In the genomic region with DNA sequence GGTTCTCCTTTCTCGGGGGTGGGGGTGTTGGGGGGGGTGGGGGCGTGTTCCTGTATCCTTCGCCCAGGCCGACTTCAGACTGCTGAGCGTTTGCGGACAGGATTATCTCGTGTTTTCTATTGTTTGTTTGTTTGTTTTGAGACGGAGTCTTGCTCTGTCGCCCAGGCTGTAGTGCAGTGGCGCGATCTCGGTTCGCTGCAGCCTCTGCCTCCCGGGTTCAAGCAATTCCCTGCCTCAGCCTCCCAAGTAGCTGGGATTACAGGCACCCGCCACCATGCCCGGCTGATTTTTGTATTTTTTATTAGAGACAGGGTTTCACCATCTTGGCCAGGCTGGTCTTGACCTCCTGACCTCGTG, we compare ENCODE assay signal across 8 cellular contexts. TPM values are rescaled to one million over a fixed set of nuclear protein-coding genes. Genes with fewer than 3 reads are reported as not detected.
DNase-seq lines count a peak whose midpoint lies in the region; ATAC-seq and TF ChIP-seq lines count a peak whose summit lies in the region.
"Not testable (repeated sequence)": the region's sequence is repeated elsewhere in the genome, so short reads cannot be mapped to it uniquely, and the experiment has no call there.

No MANE protein-coding gene starts in this region.

- H3K4me1 Mint-ChIP-seq in Caco-2 (ENCODE audit: low read depth, unreplicated experiment); activated T-helper 17 cell treated with anti-CD3 and anti-CD28 coated beads, Interleukin-2, amount 50 U/mL, for 72 hours; memory B cell: not testable (repeated sequence)

- peak overlapping the region; percentile 48 for H3K27ac Mint-ChIP-seq in Caco-2 (ENCODE audit: unreplicated experiment)
- H3K27ac Mint-ChIP-seq in activated T-helper 17 cell treated with anti-CD3 and anti-CD28 coated beads, Interleukin-2, amount 50 U/mL, for 72 hours = not testable (repeated sequence)
- peak overlapping the region; percentile 40 for H3K27ac Mint-ChIP-seq in memory B cell

- CTCF ChIA-PET in Caco-2 (lab: Charles Lee) (interaction anchor here (0.6 to 1.5 kb wide), 2 partner anchors 14 to 1112 kb away, joined by 3 to 5 read pairs; no protein-coding TSS in a partner anchor), PC-9 (lab: Charles Lee) (interaction anchor here (0.6 kb wide), 1 partner anchor 259 kb away, joined by 6 read pairs; no protein-coding TSS in a partner anchor)

- H3K4me2 ChIP-seq in PC-9 = peak overlapping the region; percentile 73

- not testable (repeated sequence) for H3K4me1 ChIP-seq in Caco-2
- H3K4me1 ChIP-seq in PC-9 (replicated peaks; ENCODE audit: insufficient read depth) (peaks cover 13% of the 10 kb centered on the region), gastroesophageal sphincter (peaks cover 0 to 15% (median 4%) of the 10 kb centered on the region in 3 donors), transverse colon (peaks cover 0 to 19% (median 15%) of the 10 kb centered on the region in 4 donors)

- H3K4me3 Mint-ChIP-seq in Caco-2 (ENCODE audit: unreplicated experiment) (peak overlapping the region; percentile 86), memory B cell (peak overlapping the region; percentile 80)
- H3K4me3 Mint-ChIP-seq in activated T-helper 17 cell treated with anti-CD3 and anti-CD28 coated beads, Interleukin-2, amount 50 U/mL, for 72 hours = peak overlapping the region; percentile 70

- in situ Hi-C loops in transverse colon (cut with MboI; ENCODE audit: low pct_ligation_motif_present in 1 of 4, low pct_unique_long_range_greater_than_20kb in 1 of 4, low sequenced_read_pairs in 3 of 4) = loop anchor here in 1 of 4 donors (25.0 kb wide), 1 partner anchor 368 kb away; no protein-coding TSS in a partner anchor

- H3K36me3 Mint-ChIP-seq in Caco-2 (ENCODE audit: insufficient read depth, unreplicated experiment); activated T-helper 17 cell treated with anti-CD3 and anti-CD28 coated beads, Interleukin-2, amount 50 U/mL, for 72 hours (ENCODE audit: low read depth); memory B cell: not testable (repeated sequence)

- H3K9me3 Mint-ChIP-seq in Caco-2 (ENCODE audit: unreplicated experiment); activated T-helper 17 cell treated with anti-CD3 and anti-CD28 coated beads, Interleukin-2, amount 50 U/mL, for 72 hours; memory B cell: not testable (repeated sequence)

- not testable (repeated sequence) for H4K20me1 ChIP-seq in PC-9 (ENCODE audit: insufficient read depth)

- TF ChIP-seq POLR2A in gastroesophageal sphincter (IDR thresholded peaks at IDR 0.05); transverse colon (IDR thresholded peaks at IDR 0.05): not testable (repeated sequence)

- H3K9me3 ChIP-seq in Caco-2; PC-9 (ENCODE audit: insufficient read depth, low read depth); gastroesophageal sphincter; transverse colon: not testable (repeated sequence)

- 40 to 44% methylated on average over 1 to 2 of the region's 17 CpGs for WGBS in gastroesophageal sphincter (ENCODE audit: low coverage in 1 of 2), 2 donors
- WGBS in transverse colon (ENCODE audit: low coverage in 1 of 2), 2 donors = 16 to 57% methylated on average over 1 to 15 of the region's 17 CpGs

- not testable (repeated sequence) for H3K27me3 ChIP-seq in Caco-2 (replicated peaks; ENCODE audit: control insufficient read depth, insufficient read depth, low read length); PC-9 (ENCODE audit: insufficient read depth, low read depth); gastroesophageal sphincter; transverse colon

- peak overlapping the region; percentile 78 for H2AFZ ChIP-seq in PC-9

- not testable (repeated sequence) for DNase-seq in Caco-2; PC-9; choroid plexus epithelial cell (ENCODE audit: low read depth); memory B cell (ENCODE audit: low spot score in 2 of 2); retinal pigment epithelial cell (ENCODE audit: low read depth); transverse colon

- not testable (repeated sequence) for H3K79me2 ChIP-seq in PC-9 (ENCODE audit: low read depth)

- H3K9me2 ChIP-seq in PC-9 (ENCODE audit: insufficient read depth) = not testable (repeated sequence)

- intact Hi-C loops in Caco-2 (cut with micrococcal nuclease; ENCODE audit: unreplicated experiment); PC-9 (cut with micrococcal nuclease; ENCODE audit: unreplicated experiment); transverse colon (cut with DNase I; ENCODE audit: low total_unique reads): not testable (repeated sequence)

- H3K4me3 ChIP-seq in Caco-2 (ENCODE audit: low read depth, low read length) (peak overlapping the region; percentile 70), PC-9 (peak overlapping the region; percentile 47; the same call in 1 of the 2 replicates), choroid plexus epithelial cell (ENCODE audit: low read depth, low read length) (peak overlapping the region; percentile 61), gastroesophageal sphincter (peak overlapping the region; percentile 2 to 55), retinal pigment epithelial cell (ENCODE audit: low read length) (peak overlapping the region; percentile 39), transverse colon (peak overlapping the region; percentile 3 to 56 (median 37))

- TF ChIP-seq EP300 in gastroesophageal sphincter (IDR thresholded peaks at IDR 0.05); transverse colon (IDR thresholded peaks at IDR 0.05; ENCODE audit: low read depth): not testable (repeated sequence)

- ATAC-seq in activated T-helper 17 cell treated with anti-CD3 and anti-CD28 coated beads, Interleukin-2, amount 50 U/mL, for 72 hours (replicated peaks); gastroesophageal sphincter; memory B cell (ENCODE audit: low read depth): not testable (repeated sequence)

- H3F3A ChIP-seq in PC-9 (ENCODE audit: insufficient read depth, low read depth) = not testable (repeated sequence)

- POLR2A ChIA-PET in Caco-2 (lab: Charles Lee) = interaction anchor here (0.6 to 0.7 kb wide), 2 partner anchors 369 to 449 kb away, joined by 4 to 6 read pairs; no protein-coding TSS in a partner anchor
- POLR2A ChIA-PET in PC-9 (lab: Charles Lee; ENCODE audit: unreplicated experiment) = interaction anchor here (0.6 kb wide), 1 partner anchor 351 kb away, joined by 3 read pairs; no protein-coding TSS in a partner anchor

- not testable (repeated sequence) for H3K36me3 ChIP-seq in Caco-2 (ENCODE audit: control insufficient read depth, insufficient read depth, low read length); PC-9 (ENCODE audit: low read depth); gastroesophageal sphincter; transverse colon

- H3K27ac ChIP-seq in PC-9, gastroesophageal sphincter: not testable (repeated sequence)
- H3K27ac ChIP-seq in transverse colon = peak overlapping the region in 3 of 4 donors; percentile 57 to 64 (median 58)

- TF ChIP-seq CTCF in Caco-2 (IDR thresholded peaks at IDR 0.05; ENCODE audit: insufficient read depth in 1 of 2, low read depth in 1 of 2, low read length in 1 of 2, severe bottlenecking in 1 of 2, unreplicated experiment in 1 of 2); PC-9 (conservative IDR thresholded peaks at IDR 0.05); choroid plexus epithelial cell (conservative IDR thresholded peaks at IDR 0.05; ENCODE audit: low read depth, low read length); gastroesophageal sphincter (IDR thresholded peaks at IDR 0.05); retinal pigment epithelial cell (conservative IDR thresholded peaks at IDR 0.05; ENCODE audit: low read depth, low read length); transverse colon (IDR thresholded peaks at IDR 0.05): not testable (repeated sequence)

- not testable (repeated sequence) for BruUV-seq in Caco-2 (replicated peaks; lab: Mats Ljungman, UMichigan); PC-9 (replicated peaks; lab: Mats Ljungman, UMichigan)

- not testable (repeated sequence) for H3K27me3 Mint-ChIP-seq in Caco-2 (ENCODE audit: insufficient read depth, unreplicated experiment); activated T-helper 17 cell treated with anti-CD3 and anti-CD28 coated beads, Interleukin-2, amount 50 U/mL, for 72 hours
- peaks cover 13% of the 10 kb centered on the region for H3K27me3 Mint-ChIP-seq in memory B cell

RNA-seq across cellular contexts. Expression of a gene that starts 31.1 kb away (rescaled TPM):
- total RNA-seq in Caco-2 (2022) (54.9 and 64.0 TPM in 2 replicates), PC-9 (2021) (19.0 and 30.5 TPM in 2 replicates), gastroesophageal sphincter (10 to 100 TPM; 10.5 to 36.3 (median 23.2) TPM), transverse colon (100 to 1,000 TPM in 2 of 4 donors, 10 to 100 TPM in 2; 77.2 to 179 (median 129) TPM)
- 10 to 100 TPM; 33.8 to 34.7 TPM for total RNA-seq in activated T-helper 17 cell treated with anti-CD3 and anti-CD28 coated beads, Interleukin-2, amount 50 U/mL, for 72 hours
